In genomic region chr1:42154685-42155084, GRCh38 we compare ENCODE assay signal across 28 cellular contexts. TPM values are rescaled to one million over a fixed set of nuclear protein-coding genes. Genes with fewer than 3 reads are reported as not detected.
DNase-seq lines count a peak whose midpoint lies in the region; ATAC-seq and TF ChIP-seq lines count a peak whose summit lies in the region.
"Had no signal": no experiment of that assay in that cellular context is flagged by ENCODE, and none has a peak within 500 bp of the region (broad histone marks: within the 10 kb centered on the region; RNA-seq: fewer than 3 reads in every experiment).

No MANE protein-coding gene starts in this region.

- H3K79me2 ChIP-seq in osteoblast (ENCODE audit: insufficient read depth, low read length): no peaks in the 10 kb centered on the region

- H3K27me3 ChIP-seq in osteoblast (ENCODE audit: insufficient read depth, low read length) (peaks cover 4% of the 10 kb centered on the region), upper lobe of right lung (no peaks in the 10 kb centered on the region), brain microvascular endothelial cell (replicated peaks) (no peaks in the 10 kb centered on the region)
- H3K27me3 ChIP-seq: BE2C, BLaER1 had no signal

- no peak for ATAC-seq in activated CD4-positive, CD25-positive, alpha-beta regulatory T cell treated with anti-CD3 and anti-CD28 coated beads, Interleukin-2, amount 50 U/mL, for 24 hours
- no peak for ATAC-seq in upper lobe of right lung
- ATAC-seq: A549, GM12878 had no signal

- no peak overlapping the region for H3K4me2 ChIP-seq in osteoblast (ENCODE audit: insufficient read depth, low read length)
- H3K4me2 ChIP-seq: A549, BLaER1 had no signal

- DNase-seq in activated CD4-positive, CD25-positive, alpha-beta regulatory T cell treated with anti-CD3 and anti-CD28 coated beads, Interleukin-2, amount 50 U/mL, for 72 hours: peak; percentile 27
- peak; percentile 80 for DNase-seq in mesenteric fat pad (ENCODE audit: low spot score)
- DNase-seq in osteoblast (ENCODE audit: insufficient read length, low spot score, missing footprints): peak; percentile 52
- DNase-seq in upper lobe of right lung: peak; percentile 40
- no peak for DNase-seq in NCI-H1417 (lab: John Stamatoyannopoulos, UW)
- no peak for DNase-seq in HT-29 (ENCODE audit: low spot score)
- DNase-seq in brain microvascular endothelial cell: no peak
- DNase-seq: BE2C; C1 segment of cervical spinal cord; CD4-positive, alpha-beta memory T cell; CD4-positive, CD25-positive, alpha-beta regulatory T cell; CD8-positive, alpha-beta memory T cell; COR-L47; DMS 273 treated with DMSO at 0.1 percent for 48 hours; DMS153; DMS53; DMS79; DND-41; EL; GDM1 had no signal

- H3K4me3 ChIP-seq in osteoblast (ENCODE audit: insufficient read depth, low read length): no peak overlapping the region
- no peak overlapping the region for H3K4me3 ChIP-seq in upper lobe of right lung
- no peak overlapping the region for H3K4me3 ChIP-seq in brain microvascular endothelial cell (ENCODE audit: low read depth, low read length)
- H3K4me3 ChIP-seq: A549, BLaER1, GM12878 had no signal

- H3K4me1 ChIP-seq in osteoblast (ENCODE audit: insufficient read depth, low read length) (no peaks in the 10 kb centered on the region), upper lobe of right lung (no peaks in the 10 kb centered on the region)
- H3K4me1 ChIP-seq: BE2C, BLaER1 had no signal

- no peaks in the 10 kb centered on the region for H4K20me1 ChIP-seq in osteoblast (ENCODE audit: insufficient read depth, low read length)
- H4K20me1 ChIP-seq: BLaER1 had no signal

- H3K27ac ChIP-seq in osteoblast (ENCODE audit: low read depth, low read length): no peak overlapping the region
- H3K27ac ChIP-seq in upper lobe of right lung: no peak overlapping the region
- no peak overlapping the region for H3K27ac ChIP-seq in brain microvascular endothelial cell
- H3K27ac ChIP-seq: 22Rv1, A549, BLaER1 had no signal

- in situ Hi-C loops in brain microvascular endothelial cell (cut with HindIII; ENCODE audit: low pct_ligation_motif_present, low sequenced_read_pairs): no loop called here

- intact Hi-C loops in upper lobe of right lung (cut with DNase I): no loop called here

- H2AFZ ChIP-seq in osteoblast (ENCODE audit: low read length): no peak overlapping the region

- no peaks in the 10 kb centered on the region for H3K9me3 ChIP-seq in osteoblast (ENCODE audit: low read depth, low read length)
- no peaks in the 10 kb centered on the region for H3K9me3 ChIP-seq in upper lobe of right lung
- H3K9me3 ChIP-seq: A549, BE2C, BLaER1 had no signal

- TF ChIP-seq CTCF in osteoblast (IDR thresholded peaks at IDR 0.05; ENCODE audit: extremely low read depth, low read depth, low read length): no peak
- TF ChIP-seq CTCF in upper lobe of right lung (IDR thresholded peaks at IDR 0.05): no peak
- no peak for TF ChIP-seq CTCF in brain microvascular endothelial cell (IDR thresholded peaks at IDR 0.05; ENCODE audit: low read depth, low read length, missing control alignments)

- H3K36me3 ChIP-seq in osteoblast (ENCODE audit: insufficient read depth, low read length) (no peaks in the 10 kb centered on the region), upper lobe of right lung (no peaks in the 10 kb centered on the region), brain microvascular endothelial cell (replicated peaks) (no peaks in the 10 kb centered on the region)
- H3K36me3 ChIP-seq: BE2C, BLaER1 had no signal

RNA-seq across cellular contexts. Expression of gene GUCA2B, which starts 1.5 kb away (rescaled TPM):
- not detected for total RNA-seq in mesenteric fat pad
- total RNA-seq in osteoblast: not detected in 2 replicates
- not detected for total RNA-seq in upper lobe of right lung
- total RNA-seq in HT-29 (2014; rRNA removed; shearing (Covaris generic)): 0.26 and 0.84 TPM in 2 replicates
- total RNA-seq: A172; CD4-positive, alpha-beta memory T cell; CD4-positive, CD25-positive, alpha-beta regulatory T cell; CD8-positive, alpha-beta memory T cell; Daoy; G401; GM12878 had no signal

RNA-seq across cellular contexts. Expression of gene GUCA2A, which starts 9.9 kb away (rescaled TPM):
- total RNA-seq in mesenteric fat pad (not detected), osteoblast (not detected in 2 replicates), upper lobe of right lung (not detected)
- total RNA-seq in HT-29 (2014; rRNA removed; shearing (Covaris generic)): 0.69 and 1.7 TPM in 2 replicates
- total RNA-seq: A172; CD4-positive, alpha-beta memory T cell; CD4-positive, CD25-positive, alpha-beta regulatory T cell; CD8-positive, alpha-beta memory T cell; Daoy; G401; GM12878 had no signal

Comparison
In these comparisons a context has a peak if more than half of its experiments do, and no peak if none do; other contexts are left out.
1. DNase-seq: peak in activated CD4-positive, CD25-positive, alpha-beta regulatory T cell treated with anti-CD3 and anti-CD28 coated beads, Interleukin-2, amount 50 U/mL, for 72 hours (single experiment), mesenteric fat pad (single experiment), osteoblast (single experiment) and upper lobe of right lung (single experiment); none in NCI-H1417 (0 of 3), HT-29 (single experiment) and brain microvascular endothelial cell (single experiment).